12 cellular contexts compared by ENCODE assay signal in the genomic region with DNA sequence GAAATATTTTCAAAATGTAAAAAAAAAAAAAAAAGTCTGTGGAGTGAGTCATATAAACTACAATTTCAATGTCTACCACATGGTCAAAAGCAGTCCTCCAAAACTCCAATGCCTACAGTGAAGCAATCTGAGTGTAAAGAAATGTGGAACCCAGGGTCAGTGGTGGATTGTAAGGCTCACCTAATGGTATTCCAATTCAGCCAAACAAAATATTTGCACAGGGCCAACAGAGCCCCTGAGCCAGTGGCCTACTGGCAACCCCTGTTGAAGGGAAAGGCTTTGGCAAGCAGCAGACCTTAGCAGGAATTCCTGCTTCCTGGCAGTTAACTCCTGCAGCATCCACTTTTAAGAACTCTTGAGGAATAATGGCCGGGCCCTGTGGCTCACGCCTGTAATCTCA. TPM values are rescaled to one million over a fixed set of nuclear protein-coding genes. Genes with fewer than 3 reads are reported as not detected.
DNase-seq lines count a peak whose midpoint lies in the region; ATAC-seq and TF ChIP-seq lines count a peak whose summit lies in the region.
"Had no signal": no experiment of that assay in that cellular context is flagged by ENCODE, and none has a peak within 500 bp of the region (broad histone marks: within the 10 kb centered on the region; RNA-seq: fewer than 3 reads in every experiment).

No MANE protein-coding gene starts in this region.

- no peak overlapping the region for H2AFZ ChIP-seq in SK-N-SH (ENCODE audit: low read depth)
- H2AFZ ChIP-seq: hepatocyte had no signal

- in situ Hi-C loops in astrocyte of the spinal cord (cut with HindIII; ENCODE audit: low sequenced_read_pairs), result no loop called here

- peaks cover 2% of the 10 kb centered on the region for H3K27me3 Mint-ChIP-seq in HFFc6 (ENCODE audit: insufficient read depth)

- WGBS in SK-N-SH (ENCODE audit: low lambda C conversion rate), result 93% methylated on average over 2 of the region's 2 CpGs

- H3K9ac ChIP-seq in BLaER1 treated with 17β-estradiol and CSF1 and Interleukin-3, amounts not matched to agents 10 nM and 100 nM, result peak overlapping the region in 2 of 11 experiments; percentile 2 to 12; a peak in 3 of 22 replicates
- H3K9ac ChIP-seq in SK-N-SH, result no peak overlapping the region

- peak overlapping the region; percentile 43 for H3K4me3 Mint-ChIP-seq in HFFc6

- peak; percentile 74 for DNase-seq in HFFc6
- DNase-seq in astrocyte of the spinal cord (ENCODE audit: low read depth, low spot score), result peak; percentile 94
- peak; percentile 67 to 75 for DNase-seq in lung microvascular endothelial cell (ENCODE audit: low read depth in 2 of 2)
- DNase-seq in COR-L47 (lab: John Stamatoyannopoulos, UW), result no peak
- no peak for DNase-seq in Ammon's horn (ENCODE audit: low spot score)
- DNase-seq in SK-N-SH, result no peak
- DNase-seq: colonic mucosa, retina, T1000 had no signal

- H3K27ac ChIP-seq in BLaER1 treated with 17β-estradiol and CSF1 and Interleukin-3, amounts not matched to agents 10 nM and 100 nM, result no peak overlapping the region
- H3K27ac ChIP-seq in SK-N-SH (ENCODE audit: low read depth in 2 of 2, low read length in 1 of 2), result peak overlapping the region in 1 of 2 experiments; percentile 41; a peak in 2 of 4 replicates
- H3K27ac ChIP-seq: colonic mucosa, hepatocyte had no signal

- no peaks in the 10 kb centered on the region for H3K27me3 ChIP-seq in BLaER1 treated with 17β-estradiol and CSF1 and Interleukin-3, amounts not matched to agents 10 nM and 100 nM
- H3K27me3 ChIP-seq in SK-N-SH (ENCODE audit: insufficient read depth), result no peaks in the 10 kb centered on the region
- H3K27me3 ChIP-seq: colonic mucosa, hepatocyte had no signal

- no peak overlapping the region for H3K4me3 ChIP-seq in BLaER1 treated with 17β-estradiol and CSF1 and Interleukin-3, amounts not matched to agents 10 nM and 100 nM
- H3K4me3 ChIP-seq in astrocyte of the spinal cord (ENCODE audit: low read depth, low read length), result no peak overlapping the region
- H3K4me3 ChIP-seq in SK-N-SH (ENCODE audit: low read depth in 2 of 2, low read length in 1 of 2), result no peak overlapping the region
- H3K4me3 ChIP-seq: colonic mucosa, hepatocyte had no signal

- no peak for TF ChIP-seq CTCF in HFFc6 (IDR thresholded peaks at IDR 0.05)
- TF ChIP-seq CTCF in astrocyte of the spinal cord (IDR thresholded peaks at IDR 0.05; ENCODE audit: low read depth, low read length), result no peak
- no peak for TF ChIP-seq CTCF in SK-N-SH (IDR thresholded peaks at IDR 0.05)

- H3K9me2 ChIP-seq in SK-N-SH, result no peaks in the 10 kb centered on the region

- POLR2A ChIA-PET in SK-N-SH (lab: Yijun Ruan, JAX), result no interaction called here

- H3K4me2 ChIP-seq in BLaER1 treated with 17β-estradiol and CSF1 and Interleukin-3, amounts not matched to agents 10 nM and 100 nM, result peak overlapping the region; percentile 21 to 98 (median 94); a peak in 19 of 22 replicates
- H3K4me2 ChIP-seq in SK-N-SH, result no peak overlapping the region; the same call in 1 of the 2 replicates
- H3K4me2 ChIP-seq: hepatocyte had no signal

- ATAC-seq in GM19467 (IDR thresholded peaks at IDR 0.05; ENCODE audit: unreplicated experiment), result no peak

- H3K36me3 ChIP-seq in BLaER1 treated with 17β-estradiol and CSF1 and Interleukin-3, amounts not matched to agents 10 nM and 100 nM, result peaks cover 52 to 75% (median 67%) of the 10 kb centered on the region in 11 experiments
- peaks cover 0 to 13% of the 10 kb centered on the region in 2 experiments for H3K36me3 ChIP-seq in SK-N-SH (replicated peaks in 1 of 2; ENCODE audit: control insufficient read depth in 1 of 2, insufficient read depth in 2 of 2, low read length in 1 of 2)
- H3K36me3 ChIP-seq: colonic mucosa had no signal

- no peak for TF ChIP-seq EP300 in SK-N-SH (IDR thresholded peaks at IDR 0.05; ENCODE audit: borderline replicate concordance in 1 of 2, low read depth in 1 of 2, low read length in 1 of 2)

- peaks cover 73 to 87% (median 78%) of the 10 kb centered on the region in 10 experiments for H3K4me1 ChIP-seq in BLaER1 treated with 17β-estradiol and CSF1 and Interleukin-3, amounts not matched to agents 10 nM and 100 nM
- peaks cover 7 to 15% of the 10 kb centered on the region in 2 experiments; a peak in 2 of 4 replicates for H3K4me1 ChIP-seq in SK-N-SH (ENCODE audit: control insufficient read depth in 1 of 2, insufficient read depth in 2 of 2, low read depth in 1 of 2, low read length in 1 of 2)

- peaks cover 39 to 80% (median 79%) of the 10 kb centered on the region in 11 experiments; a peak in 21 of 22 replicates for H4K20me1 ChIP-seq in BLaER1 treated with 17β-estradiol and CSF1 and Interleukin-3, amounts not matched to agents 10 nM and 100 nM
- peaks cover 54% of the 10 kb centered on the region; the same call in 1 of the 2 replicates for H4K20me1 ChIP-seq in SK-N-SH (ENCODE audit: insufficient read depth)

- H3K36me3 Mint-ChIP-seq in HFFc6 (ENCODE audit: low read depth), result peaks cover 14% of the 10 kb centered on the region

- no peak for TF ChIP-seq RAD21 in SK-N-SH (IDR thresholded peaks at IDR 0.05; ENCODE audit: low read length)

- peaks cover 17% of the 10 kb centered on the region for H3F3A ChIP-seq in SK-N-SH (replicated peaks; ENCODE audit: insufficient read depth)

- peaks cover 82% of the 10 kb centered on the region for H3K79me2 ChIP-seq in SK-N-SH (ENCODE audit: insufficient read depth)

- H3K9me3 ChIP-seq in BLaER1 treated with 17β-estradiol and CSF1 and Interleukin-3, amounts not matched to agents 10 nM and 100 nM (replicated peaks in 1 of 11), result no peaks in the 10 kb centered on the region
- no peaks in the 10 kb centered on the region for H3K9me3 ChIP-seq in SK-N-SH
- H3K9me3 ChIP-seq: colonic mucosa had no signal

- H3K27ac Mint-ChIP-seq in HFFc6, result peak overlapping the region; percentile 74

- CTCF ChIA-PET in SK-N-SH (lab: Yijun Ruan, JAX), result no interaction called here

- H3K4me1 Mint-ChIP-seq in HFFc6 (ENCODE audit: low read depth), result peaks cover 34% of the 10 kb centered on the region

- H3K9me3 Mint-ChIP-seq in HFFc6, result no peaks in the 10 kb centered on the region

TF ChIP-seq in SK-N-SH, 30 proteins besides CTCF, POLR2A, EP300 and RAD21 (continues in another document):
- TF ChIP-seq RXRA (IDR thresholded peaks at IDR 0.05; ENCODE audit: borderline replicate concordance, low read depth) (no peak), FOXM1 (IDR thresholded peaks at IDR 0.05; ENCODE audit: low read depth) (no peak), GABPA (IDR thresholded peaks at IDR 0.05; ENCODE audit: low read depth) (no peak), MXI1 (IDR thresholded peaks at IDR 0.05; ENCODE audit: low read depth, low read length) (no peak), TCF12 (IDR thresholded peaks at IDR 0.05) (no peak), NRF1 (IDR thresholded peaks at IDR 0.05; ENCODE audit: low read depth, low read length) (no peak), GATA2 (CRISPR knock-in tag; IDR thresholded peaks at IDR 0.05) (no peak), SMC3 (IDR thresholded peaks at IDR 0.05; ENCODE audit: low read depth, low read length) (no peak), YY1 (IDR thresholded peaks at IDR 0.05; ENCODE audit: low read depth) (no peak), TAF1 (IDR thresholded peaks at IDR 0.05; ENCODE audit: borderline replicate concordance, low read depth, low read length) (no peak), FOSL2 (IDR thresholded peaks at IDR 0.05; ENCODE audit: borderline replicate concordance, low read depth) (no peak)
- TF ChIP-seq, protein P1, sequence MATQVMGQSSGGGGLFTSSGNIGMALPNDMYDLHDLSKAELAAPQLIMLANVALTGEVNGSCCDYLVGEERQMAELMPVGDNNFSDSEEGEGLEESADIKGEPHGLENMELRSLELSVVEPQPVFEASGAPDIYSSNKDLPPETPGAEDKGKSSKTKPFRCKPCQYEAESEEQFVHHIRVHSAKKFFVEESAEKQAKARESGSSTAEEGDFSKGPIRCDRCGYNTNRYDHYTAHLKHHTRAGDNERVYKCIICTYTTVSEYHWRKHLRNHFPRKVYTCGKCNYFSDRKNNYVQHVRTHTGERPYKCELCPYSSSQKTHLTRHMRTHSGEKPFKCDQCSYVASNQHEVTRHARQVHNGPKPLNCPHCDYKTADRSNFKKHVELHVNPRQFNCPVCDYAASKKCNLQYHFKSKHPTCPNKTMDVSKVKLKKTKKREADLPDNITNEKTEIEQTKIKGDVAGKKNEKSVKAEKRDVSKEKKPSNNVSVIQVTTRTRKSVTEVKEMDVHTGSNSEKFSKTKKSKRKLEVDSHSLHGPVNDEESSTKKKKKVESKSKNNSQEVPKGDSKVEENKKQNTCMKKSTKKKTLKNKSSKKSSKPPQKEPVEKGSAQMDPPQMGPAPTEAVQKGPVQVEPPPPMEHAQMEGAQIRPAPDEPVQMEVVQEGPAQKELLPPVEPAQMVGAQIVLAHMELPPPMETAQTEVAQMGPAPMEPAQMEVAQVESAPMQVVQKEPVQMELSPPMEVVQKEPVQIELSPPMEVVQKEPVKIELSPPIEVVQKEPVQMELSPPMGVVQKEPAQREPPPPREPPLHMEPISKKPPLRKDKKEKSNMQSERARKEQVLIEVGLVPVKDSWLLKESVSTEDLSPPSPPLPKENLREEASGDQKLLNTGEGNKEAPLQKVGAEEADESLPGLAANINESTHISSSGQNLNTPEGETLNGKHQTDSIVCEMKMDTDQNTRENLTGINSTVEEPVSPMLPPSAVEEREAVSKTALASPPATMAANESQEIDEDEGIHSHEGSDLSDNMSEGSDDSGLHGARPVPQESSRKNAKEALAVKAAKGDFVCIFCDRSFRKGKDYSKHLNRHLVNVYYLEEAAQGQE (IDR thresholded peaks at IDR 0.05; ENCODE audit: low read depth, low read length), result no peak
- TF ChIP-seq, protein P2, sequence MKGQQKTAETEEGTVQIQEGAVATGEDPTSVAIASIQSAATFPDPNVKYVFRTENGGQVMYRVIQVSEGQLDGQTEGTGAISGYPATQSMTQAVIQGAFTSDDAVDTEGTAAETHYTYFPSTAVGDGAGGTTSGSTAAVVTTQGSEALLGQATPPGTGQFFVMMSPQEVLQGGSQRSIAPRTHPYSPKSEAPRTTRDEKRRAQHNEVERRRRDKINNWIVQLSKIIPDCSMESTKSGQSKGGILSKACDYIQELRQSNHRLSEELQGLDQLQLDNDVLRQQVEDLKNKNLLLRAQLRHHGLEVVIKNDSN (IDR thresholded peaks at IDR 0.05; ENCODE audit: borderline replicate concordance, low read depth), result no peak

RNA-seq across cellular contexts. Expression of a gene that starts 3.4 kb away (rescaled TPM):
- total RNA-seq in HFFc6 (2021; fragmentation: NEBNext Ultra II Directional; extraction: Animal tissue kit (Norgen Biotek cat#: 25700)), result 100 to 1,000 TPM in 5 of 6 experiments, 10 to 100 TPM in 1; 74.5 to 135 (median 125) TPM
- total RNA-seq in lung microvascular endothelial cell, result 14.9 and 15.3 TPM in 2 replicates
- polyA plus RNA-seq in SK-N-SH (2012; rRNA removed), result 46.1 and 58.3 TPM in 2 replicates
- polyA plus RNA-seq in SK-N-SH (2012; cell fraction: cytosol; rRNA removed), result 33.8 and 37.3 TPM in 2 replicates
- 151 and 170 TPM in 2 replicates for polyA plus RNA-seq in SK-N-SH (2012; cell fraction: nucleus; rRNA removed)

RNA-seq across cellular contexts. Expression of a gene that starts 39.8 kb away (rescaled TPM):
- 10 to 100 TPM; 16.8 to 22.0 (median 20.5) TPM for total RNA-seq in HFFc6 (2021; fragmentation: NEBNext Ultra II Directional; extraction: Animal tissue kit (Norgen Biotek cat#: 25700))
- total RNA-seq in lung microvascular endothelial cell, result 0.20 and 0.44 TPM in 2 replicates
- polyA plus RNA-seq in SK-N-SH (2012; rRNA removed), result 3.6 and 3.8 TPM in 2 replicates
- 2.1 and 2.5 TPM in 2 replicates for polyA plus RNA-seq in SK-N-SH (2012; cell fraction: cytosol; rRNA removed)
- polyA plus RNA-seq in SK-N-SH (2012; cell fraction: nucleus; rRNA removed), result 3.3 and 4.4 TPM in 2 replicates

Comparison
In these comparisons a context has a peak if more than half of its experiments do, and no peak if none do; other contexts are left out.
1. DNase-seq: peak in HFFc6 (single experiment), astrocyte of the spinal cord (single experiment) and lung microvascular endothelial cell (2 of 2); none in COR-L47 (single experiment), Ammon's horn (single experiment) and SK-N-SH (single experiment).
2. RNA of a gene that starts 39.8 kb away (total RNA-seq): 16.8 to 22.0 TPM in HFFc6; 0.20 to 0.44 TPM in lung microvascular endothelial cell; every median in the first group is over 10 times any median in the second.